In the genomic region with DNA sequence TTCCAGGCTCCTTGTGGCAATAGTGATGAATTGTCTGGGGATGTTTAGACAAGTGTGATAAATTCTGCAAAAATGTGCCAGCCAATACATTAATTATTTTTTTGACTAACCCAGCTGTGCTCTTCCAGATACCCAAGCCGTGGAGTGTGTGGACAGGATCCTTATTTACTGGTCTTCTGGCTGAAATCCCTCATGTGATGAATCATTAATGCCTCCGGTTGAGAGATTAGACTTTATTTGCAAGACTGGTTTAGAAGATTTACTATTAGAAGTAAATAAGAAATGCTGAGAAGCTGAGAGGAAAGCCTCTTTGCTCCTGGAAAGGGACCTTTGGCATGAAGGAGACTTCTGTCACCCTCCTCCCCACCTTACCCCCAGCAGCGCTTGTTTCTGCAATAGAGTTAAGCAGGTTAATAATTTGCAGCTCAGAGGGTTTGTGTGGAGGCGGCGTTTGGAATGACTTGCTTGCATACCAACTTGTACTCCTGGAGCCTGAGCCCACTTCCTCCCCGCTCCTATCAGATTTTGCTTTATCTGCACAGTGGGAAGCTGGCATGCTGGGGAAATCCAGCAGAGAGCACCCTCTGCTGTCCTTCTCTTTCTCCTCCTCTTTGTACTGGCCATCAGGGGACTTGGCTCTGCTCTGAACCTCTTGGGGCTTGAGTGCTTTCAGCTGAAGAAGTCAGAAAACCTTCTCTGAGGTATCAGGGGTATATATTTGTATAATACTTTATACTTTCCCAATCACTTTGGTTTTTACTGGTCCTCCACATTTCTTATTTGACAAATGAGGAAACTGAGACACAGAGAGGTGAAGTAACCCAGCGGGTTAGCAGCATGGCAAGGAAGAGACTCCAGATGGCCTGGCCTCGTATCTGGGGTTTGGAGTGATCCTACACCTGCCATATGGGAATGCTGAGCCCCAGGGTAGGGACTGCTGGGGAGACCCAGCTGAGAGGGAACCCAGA, we compare ENCODE assay signal across 8 cellular contexts. TPM values are rescaled to one million over a fixed set of nuclear protein-coding genes. Genes with fewer than 3 reads are reported as not detected.
A peak's percentile ranks its signal among the peaks of the same experiment; 100 is the strongest.
DNase-seq lines count a peak whose midpoint lies in the region; ATAC-seq and TF ChIP-seq lines count a peak whose summit lies in the region.

No MANE protein-coding gene starts in this region.

- H3K9ac ChIP-seq in trophoblast cell (ENCODE audit: low read length) = no peak overlapping the region

- no peak overlapping the region for H3K18ac ChIP-seq in trophoblast cell (ENCODE audit: low read length)

- no peak overlapping the region for H2BK120ac ChIP-seq in trophoblast cell (ENCODE audit: insufficient read depth, low read length, poor library complexity)

- H3K27me3 ChIP-seq in trophoblast cell (ENCODE audit: insufficient read depth, low read length) = no peaks in the 10 kb centered on the region

- no peaks in the 10 kb centered on the region for H3K9me3 ChIP-seq in trophoblast cell (ENCODE audit: insufficient read depth, low read depth, low read length)

- DNase-seq in Caki2 (ENCODE audit: low read depth) = peak; percentile 100
- peak; percentile 92 for DNase-seq in HS-27A (ENCODE audit: low read depth)
- DNase-seq in SW 1271 (lab: John Stamatoyannopoulos, UW) = peak; percentile 45 to 65
- peak; percentile 81 to 85 for DNase-seq in foreskin fibroblast
- DNase-seq in trophoblast cell = peak; percentile 74 to 80
- DNase-seq in stimulated activated CD4-positive, alpha-beta T cell treated with anti-CD3 and anti-CD28 coated beads, Interleukin-12 subunit alpha, Interleukin-12 subunit beta, amount 100 ng/mL, for 4 hours = no peak

- H3K79me1 ChIP-seq in trophoblast cell (ENCODE audit: low read length) = no peaks in the 10 kb centered on the region

- ATAC-seq in HG02840 (IDR thresholded peaks at IDR 0.05; ENCODE audit: low FRiP score, unreplicated experiment) (no peak), HG03097 (IDR thresholded peaks at IDR 0.05; ENCODE audit: low FRiP score, unreplicated experiment) (no peak)

- H4K12ac ChIP-seq in trophoblast cell (ENCODE audit: low read depth, low read length) = no peak overlapping the region

- WGBS in trophoblast cell (ENCODE audit: extremely low coverage, insufficient coverage, insufficient read length) = no CpG with 5 or more reads among the region's 8 CpGs

- no peak overlapping the region for H3K4ac ChIP-seq in trophoblast cell (ENCODE audit: low read depth, low read length)

- H3K36me3 ChIP-seq in trophoblast cell (ENCODE audit: control insufficient read depth in 1 of 2, insufficient read depth in 2 of 2, low read length in 2 of 2) = no peaks in the 10 kb centered on the region

- H2BK5ac ChIP-seq in trophoblast cell (ENCODE audit: low read depth, low read length, poor library complexity) = no peak overlapping the region

- H3K4me3 ChIP-seq in foreskin fibroblast (ENCODE audit: low read depth in 1 of 2, low read length in 2 of 2) (no peak overlapping the region), trophoblast cell (ENCODE audit: low read depth, low read length) (no peak overlapping the region)

- H3K4me2 ChIP-seq in trophoblast cell (ENCODE audit: low read length) = peak overlapping the region; percentile 15

- in situ Hi-C loops in Caki2 (cut with HindIII; ENCODE audit: low pct_unique_long_range_greater_than_20kb, low sequenced_read_pairs) = no loop called here

- H4K8ac ChIP-seq in trophoblast cell (ENCODE audit: low read depth, low read length) = no peak overlapping the region

- no peak overlapping the region for H2AK5ac ChIP-seq in trophoblast cell (ENCODE audit: low read length)

- H3K27ac ChIP-seq in trophoblast cell (ENCODE audit: low read depth, low read length) = no peak overlapping the region

- peaks cover 0 to 2% of the 10 kb centered on the region in 2 experiments for H3K4me1 ChIP-seq in trophoblast cell (ENCODE audit: control insufficient read depth in 1 of 2, insufficient read depth in 2 of 2, low read length in 2 of 2)

- peak; percentile 78 for TF ChIP-seq CTCF in foreskin fibroblast (IDR thresholded peaks at IDR 0.05; ENCODE audit: low read depth, low read length)

- H3K14ac ChIP-seq in trophoblast cell (ENCODE audit: low read length) = no peak overlapping the region

- no peak overlapping the region for H2BK12ac ChIP-seq in trophoblast cell (ENCODE audit: low read length)

- no peak overlapping the region for H4K91ac ChIP-seq in trophoblast cell (ENCODE audit: low read depth, low read length)

- no peak overlapping the region for H3K23ac ChIP-seq in trophoblast cell (ENCODE audit: low read length)

- no peaks in the 10 kb centered on the region for H3K79me2 ChIP-seq in trophoblast cell (ENCODE audit: control insufficient read depth, insufficient read depth, low read length, poor library complexity)

- no peak overlapping the region for H2AFZ ChIP-seq in trophoblast cell (ENCODE audit: insufficient read depth, low read length, poor library complexity)

RNA-seq across cellular contexts. Expression of a gene that starts 16.3 kb away (rescaled TPM):
- 11.9 and 27.6 TPM in 2 replicates for total RNA-seq in Caki2 (2014; rRNA removed; shearing (Covaris generic); ENCODE audit: low replicate concordance)
- polyA plus RNA-seq in trophoblast cell (2013) = 0.25 and 0.30 TPM in 2 replicates
